In the genomic region with DNA sequence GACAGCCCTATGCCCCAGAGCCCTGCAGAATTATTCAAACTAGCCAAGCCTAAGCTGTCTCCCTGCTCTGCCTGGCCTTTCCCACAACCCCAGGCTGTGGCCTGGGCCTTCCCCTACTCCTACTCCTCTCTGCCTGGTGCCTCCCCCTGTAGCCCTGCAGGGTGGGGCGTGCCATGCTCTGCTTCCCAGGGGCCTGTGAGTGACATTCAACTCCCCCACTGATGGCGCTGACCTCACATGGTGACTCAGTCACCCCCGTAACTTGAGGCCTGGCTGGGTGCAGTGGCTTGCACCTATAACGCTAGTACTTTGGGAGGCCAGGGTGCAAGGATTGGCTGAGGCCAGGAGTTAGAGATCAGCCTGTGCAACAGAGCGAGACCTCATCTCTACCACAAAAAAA, we compare ENCODE assay signal across 1 cellular context.
A peak's percentile ranks its signal among the peaks of the same experiment; 100 is the strongest.
TF ChIP-seq lines count a peak whose summit lies in the region.

No MANE protein-coding gene starts in this region.

TF ChIP-seq in GM12878, 131 proteins besides CTCF, POLR2A, EP300 and RAD21 (continued from another document):
- TF ChIP-seq, protein P1, sequence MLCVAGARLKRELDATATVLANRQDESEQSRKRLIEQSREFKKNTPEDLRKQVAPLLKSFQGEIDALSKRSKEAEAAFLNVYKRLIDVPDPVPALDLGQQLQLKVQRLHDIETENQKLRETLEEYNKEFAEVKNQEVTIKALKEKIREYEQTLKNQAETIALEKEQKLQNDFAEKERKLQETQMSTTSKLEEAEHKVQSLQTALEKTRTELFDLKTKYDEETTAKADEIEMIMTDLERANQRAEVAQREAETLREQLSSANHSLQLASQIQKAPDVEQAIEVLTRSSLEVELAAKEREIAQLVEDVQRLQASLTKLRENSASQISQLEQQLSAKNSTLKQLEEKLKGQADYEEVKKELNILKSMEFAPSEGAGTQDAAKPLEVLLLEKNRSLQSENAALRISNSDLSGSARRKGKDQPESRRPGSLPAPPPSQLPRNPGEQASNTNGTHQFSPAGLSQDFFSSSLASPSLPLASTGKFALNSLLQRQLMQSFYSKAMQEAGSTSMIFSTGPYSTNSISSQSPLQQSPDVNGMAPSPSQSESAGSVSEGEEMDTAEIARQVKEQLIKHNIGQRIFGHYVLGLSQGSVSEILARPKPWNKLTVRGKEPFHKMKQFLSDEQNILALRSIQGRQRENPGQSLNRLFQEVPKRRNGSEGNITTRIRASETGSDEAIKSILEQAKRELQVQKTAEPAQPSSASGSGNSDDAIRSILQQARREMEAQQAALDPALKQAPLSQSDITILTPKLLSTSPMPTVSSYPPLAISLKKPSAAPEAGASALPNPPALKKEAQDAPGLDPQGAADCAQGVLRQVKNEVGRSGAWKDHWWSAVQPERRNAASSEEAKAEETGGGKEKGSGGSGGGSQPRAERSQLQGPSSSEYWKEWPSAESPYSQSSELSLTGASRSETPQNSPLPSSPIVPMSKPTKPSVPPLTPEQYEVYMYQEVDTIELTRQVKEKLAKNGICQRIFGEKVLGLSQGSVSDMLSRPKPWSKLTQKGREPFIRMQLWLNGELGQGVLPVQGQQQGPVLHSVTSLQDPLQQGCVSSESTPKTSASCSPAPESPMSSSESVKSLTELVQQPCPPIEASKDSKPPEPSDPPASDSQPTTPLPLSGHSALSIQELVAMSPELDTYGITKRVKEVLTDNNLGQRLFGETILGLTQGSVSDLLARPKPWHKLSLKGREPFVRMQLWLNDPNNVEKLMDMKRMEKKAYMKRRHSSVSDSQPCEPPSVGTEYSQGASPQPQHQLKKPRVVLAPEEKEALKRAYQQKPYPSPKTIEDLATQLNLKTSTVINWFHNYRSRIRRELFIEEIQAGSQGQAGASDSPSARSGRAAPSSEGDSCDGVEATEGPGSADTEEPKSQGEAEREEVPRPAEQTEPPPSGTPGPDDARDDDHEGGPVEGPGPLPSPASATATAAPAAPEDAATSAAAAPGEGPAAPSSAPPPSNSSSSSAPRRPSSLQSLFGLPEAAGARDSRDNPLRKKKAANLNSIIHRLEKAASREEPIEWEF (IDR thresholded peaks at IDR 0.05; ENCODE audit: insufficient replicate concordance, low read depth, low read length): no peak
- TF ChIP-seq ATF7 (IDR thresholded peaks at IDR 0.05; ENCODE audit: low read depth): no peak
- TF ChIP-seq PKNOX1 (IDR thresholded peaks at IDR 0.05): peak; percentile 79
- TF ChIP-seq, protein P2, sequence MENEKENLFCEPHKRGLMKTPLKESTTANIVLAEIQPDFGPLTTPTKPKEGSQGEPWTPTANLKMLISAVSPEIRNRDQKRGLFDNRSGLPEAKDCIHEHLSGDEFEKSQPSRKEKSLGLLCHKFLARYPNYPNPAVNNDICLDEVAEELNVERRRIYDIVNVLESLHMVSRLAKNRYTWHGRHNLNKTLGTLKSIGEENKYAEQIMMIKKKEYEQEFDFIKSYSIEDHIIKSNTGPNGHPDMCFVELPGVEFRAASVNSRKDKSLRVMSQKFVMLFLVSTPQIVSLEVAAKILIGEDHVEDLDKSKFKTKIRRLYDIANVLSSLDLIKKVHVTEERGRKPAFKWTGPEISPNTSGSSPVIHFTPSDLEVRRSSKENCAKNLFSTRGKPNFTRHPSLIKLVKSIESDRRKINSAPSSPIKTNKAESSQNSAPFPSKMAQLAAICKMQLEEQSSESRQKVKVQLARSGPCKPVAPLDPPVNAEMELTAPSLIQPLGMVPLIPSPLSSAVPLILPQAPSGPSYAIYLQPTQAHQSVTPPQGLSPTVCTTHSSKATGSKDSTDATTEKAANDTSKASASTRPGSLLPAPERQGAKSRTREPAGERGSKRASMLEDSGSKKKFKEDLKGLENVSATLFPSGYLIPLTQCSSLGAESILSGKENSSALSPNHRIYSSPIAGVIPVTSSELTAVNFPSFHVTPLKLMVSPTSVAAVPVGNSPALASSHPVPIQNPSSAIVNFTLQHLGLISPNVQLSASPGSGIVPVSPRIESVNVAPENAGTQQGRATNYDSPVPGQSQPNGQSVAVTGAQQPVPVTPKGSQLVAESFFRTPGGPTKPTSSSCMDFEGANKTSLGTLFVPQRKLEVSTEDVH (IDR thresholded peaks at IDR 0.05; ENCODE audit: low read depth, partially characterized antibody): no peak
- no peak for TF ChIP-seq CBX5 (IDR thresholded peaks at IDR 0.05; ENCODE audit: low read depth)
- no peak for TF ChIP-seq KDM1A (IDR thresholded peaks at IDR 0.05; ENCODE audit: borderline replicate concordance)
- no peak for TF ChIP-seq RUNX3 (IDR thresholded peaks at IDR 0.05; ENCODE audit: low read length)
- TF ChIP-seq, protein P3, sequence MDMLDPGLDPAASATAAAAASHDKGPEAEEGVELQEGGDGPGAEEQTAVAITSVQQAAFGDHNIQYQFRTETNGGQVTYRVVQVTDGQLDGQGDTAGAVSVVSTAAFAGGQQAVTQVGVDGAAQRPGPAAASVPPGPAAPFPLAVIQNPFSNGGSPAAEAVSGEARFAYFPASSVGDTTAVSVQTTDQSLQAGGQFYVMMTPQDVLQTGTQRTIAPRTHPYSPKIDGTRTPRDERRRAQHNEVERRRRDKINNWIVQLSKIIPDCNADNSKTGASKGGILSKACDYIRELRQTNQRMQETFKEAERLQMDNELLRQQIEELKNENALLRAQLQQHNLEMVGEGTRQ (IDR thresholded peaks at IDR 0.05; ENCODE audit: borderline replicate concordance, low read depth, low read length): no peak
- TF ChIP-seq, protein P4, sequence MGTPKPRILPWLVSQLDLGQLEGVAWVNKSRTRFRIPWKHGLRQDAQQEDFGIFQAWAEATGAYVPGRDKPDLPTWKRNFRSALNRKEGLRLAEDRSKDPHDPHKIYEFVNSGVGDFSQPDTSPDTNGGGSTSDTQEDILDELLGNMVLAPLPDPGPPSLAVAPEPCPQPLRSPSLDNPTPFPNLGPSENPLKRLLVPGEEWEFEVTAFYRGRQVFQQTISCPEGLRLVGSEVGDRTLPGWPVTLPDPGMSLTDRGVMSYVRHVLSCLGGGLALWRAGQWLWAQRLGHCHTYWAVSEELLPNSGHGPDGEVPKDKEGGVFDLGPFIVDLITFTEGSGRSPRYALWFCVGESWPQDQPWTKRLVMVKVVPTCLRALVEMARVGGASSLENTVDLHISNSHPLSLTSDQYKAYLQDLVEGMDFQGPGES (IDR thresholded peaks at IDR 0.05): no peak
- TF ChIP-seq, protein P5, sequence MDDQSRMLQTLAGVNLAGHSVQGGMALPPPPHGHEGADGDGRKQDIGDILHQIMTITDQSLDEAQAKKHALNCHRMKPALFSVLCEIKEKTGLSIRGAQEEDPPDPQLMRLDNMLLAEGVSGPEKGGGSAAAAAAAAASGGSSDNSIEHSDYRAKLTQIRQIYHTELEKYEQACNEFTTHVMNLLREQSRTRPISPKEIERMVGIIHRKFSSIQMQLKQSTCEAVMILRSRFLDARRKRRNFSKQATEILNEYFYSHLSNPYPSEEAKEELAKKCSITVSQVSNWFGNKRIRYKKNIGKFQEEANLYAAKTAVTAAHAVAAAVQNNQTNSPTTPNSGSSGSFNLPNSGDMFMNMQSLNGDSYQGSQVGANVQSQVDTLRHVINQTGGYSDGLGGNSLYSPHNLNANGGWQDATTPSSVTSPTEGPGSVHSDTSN (IDR thresholded peaks at IDR 0.05; ENCODE audit: insufficient replicate concordance, low read depth, low read length): peak; percentile 48
- no peak for TF ChIP-seq EZH2 (IDR thresholded peaks at IDR 0.05; ENCODE audit: borderline replicate concordance, control insufficient read depth, low read depth, low read length)
